19 cellular contexts compared by ENCODE assay signal in genomic region chr10:78298835-78299234, GRCh38.
DNase-seq lines count a peak whose midpoint lies in the region; ATAC-seq, FAIRE-seq and TF ChIP-seq lines count a peak whose summit lies in the region.
"Had no signal": no experiment of that assay in that cellular context is flagged by ENCODE, and none has a peak within 500 bp of the region (broad histone marks: within the 10 kb centered on the region; RNA-seq: fewer than 3 reads in every experiment).

No MANE protein-coding gene starts in this region.

- no peaks in the 10 kb centered on the region for H3K36me3 ChIP-seq in OCI-LY3 (replicated peaks; ENCODE audit: low read depth, low read length)
- H3K36me3 ChIP-seq in left ventricle myocardium inferior: no peaks in the 10 kb centered on the region

- no peak for ATAC-seq in stimulated activated memory B cell treated with anti-CD40 and anti-IgM and Interleukin-4, amounts not matched to agents 10 μg/mL and 1 μg/mL and 100 μg/mL, for 72 hours
- ATAC-seq in HG03520 (IDR thresholded peaks at IDR 0.05; ENCODE audit: unreplicated experiment): no peak

- no peaks in the 10 kb centered on the region for H4K20me1 ChIP-seq in OCI-LY3 (ENCODE audit: insufficient read depth, low read length)

- H3K27ac ChIP-seq in OCI-LY3 (ENCODE audit: low read length): peak overlapping the region; percentile 98; the same call in 1 of the 2 replicates
- no peak overlapping the region for H3K27ac ChIP-seq in coronary artery
- H3K27ac ChIP-seq in left ventricle myocardium inferior (replicated peaks): no peak overlapping the region
- H3K27ac ChIP-seq: C4-2B, PC-9, RWPE1 had no signal

- H3K27me3 Mint-ChIP-seq in nephron (ENCODE audit: low read depth): peaks cover 5% of the 10 kb centered on the region
- no peaks in the 10 kb centered on the region for H3K27me3 Mint-ChIP-seq in stimulated activated memory B cell treated with anti-CD40 and anti-IgM and Interleukin-4, amounts not matched to agents 10 μg/mL and 1 μg/mL and 100 μg/mL, for 72 hours

- H3K27me3 ChIP-seq in OCI-LY3 (ENCODE audit: low read depth, low read length): no peaks in the 10 kb centered on the region
- no peaks in the 10 kb centered on the region for H3K27me3 ChIP-seq in left ventricle myocardium inferior (ENCODE audit: low read depth)

- H3K9me3 Mint-ChIP-seq in nephron: peaks cover 6% of the 10 kb centered on the region
- no peaks in the 10 kb centered on the region for H3K9me3 Mint-ChIP-seq in stimulated activated memory B cell treated with anti-CD40 and anti-IgM and Interleukin-4, amounts not matched to agents 10 μg/mL and 1 μg/mL and 100 μg/mL, for 72 hours

- H3K4me2 ChIP-seq in OCI-LY3 (ENCODE audit: low read length): no peak overlapping the region
- H3K4me2 ChIP-seq: PC-9 had no signal

- H3K9me3 ChIP-seq in OCI-LY3 (ENCODE audit: insufficient read depth, low read length): no peaks in the 10 kb centered on the region
- H3K9me3 ChIP-seq in left ventricle myocardium inferior (replicated peaks): peaks cover 6% of the 10 kb centered on the region

- TF ChIP-seq CTCF in OCI-LY3 (IDR thresholded peaks at IDR 0.05; ENCODE audit: low read depth, low read length) (no peak), coronary artery (IDR thresholded peaks at IDR 0.05) (no peak), nephron (IDR thresholded peaks at IDR 0.05; ENCODE audit: unreplicated experiment in 3 of 3) (no peak), left ventricle myocardium inferior (IDR thresholded peaks at IDR 0.05; ENCODE audit: borderline replicate concordance) (no peak)

- DNase-seq in coronary artery (ENCODE audit: low spot score) (peak; percentile 69), GM12892 (ENCODE audit: insufficient read length) (no peak), NCI-H146 treated with DMSO at 0.1 percent for 48 hours (lab: John Stamatoyannopoulos, UW; ENCODE audit: unreplicated experiment) (no peak), left ventricle myocardium inferior (no peak)
- DNase-seq: DMS79, IMR-90, NCI-H1436, NCI-H2029, NCI-H345, NCI-H526, PC-9, SIG-M5 had no signal

- no peak for FAIRE-seq in GM12892 (lab: Jason Lieb, UNC)
- FAIRE-seq: H54 had no signal

- peaks cover 53% of the 10 kb centered on the region for H3K4me1 Mint-ChIP-seq in nephron
- H3K4me1 Mint-ChIP-seq in stimulated activated memory B cell treated with anti-CD40 and anti-IgM and Interleukin-4, amounts not matched to agents 10 μg/mL and 1 μg/mL and 100 μg/mL, for 72 hours: peaks cover 50% of the 10 kb centered on the region

- H3K79me2 ChIP-seq in OCI-LY3 (ENCODE audit: low read length): no peaks in the 10 kb centered on the region

- H3K4me3 ChIP-seq in OCI-LY3 (ENCODE audit: low read length): no peak overlapping the region
- H3K4me3 ChIP-seq in coronary artery: no peak overlapping the region
- H3K4me3 ChIP-seq in left ventricle myocardium inferior: no peak overlapping the region
- H3K4me3 ChIP-seq: PC-9 had no signal

- H3K36me3 Mint-ChIP-seq in nephron (ENCODE audit: low read depth): peaks cover 3% of the 10 kb centered on the region
- no peaks in the 10 kb centered on the region for H3K36me3 Mint-ChIP-seq in stimulated activated memory B cell treated with anti-CD40 and anti-IgM and Interleukin-4, amounts not matched to agents 10 μg/mL and 1 μg/mL and 100 μg/mL, for 72 hours

- no peak overlapping the region for H3K9ac ChIP-seq in OCI-LY3 (ENCODE audit: low read length)

- no peak for TF ChIP-seq POLR2A in GM12892 (IDR thresholded peaks at IDR 0.05; ENCODE audit: low read depth, low read length)

- intact Hi-C loops in left ventricle myocardium inferior (cut with micrococcal nuclease): no loop called here

- H3K27ac Mint-ChIP-seq in nephron: peak overlapping the region in 2 of 3 experiments; percentile 27 to 49
- peak overlapping the region; percentile 83 for H3K27ac Mint-ChIP-seq in stimulated activated memory B cell treated with anti-CD40 and anti-IgM and Interleukin-4, amounts not matched to agents 10 μg/mL and 1 μg/mL and 100 μg/mL, for 72 hours

- no peak overlapping the region for H3K4me3 Mint-ChIP-seq in nephron
- no peak overlapping the region for H3K4me3 Mint-ChIP-seq in stimulated activated memory B cell treated with anti-CD40 and anti-IgM and Interleukin-4, amounts not matched to agents 10 μg/mL and 1 μg/mL and 100 μg/mL, for 72 hours

- H2AFZ ChIP-seq in OCI-LY3 (ENCODE audit: low read depth, low read length): no peak overlapping the region
- H2AFZ ChIP-seq: PC-9 had no signal

- H3K4me1 ChIP-seq in OCI-LY3 (ENCODE audit: low read length): peaks cover 73% of the 10 kb centered on the region
- H3K4me1 ChIP-seq in left ventricle myocardium inferior: peaks cover 14% of the 10 kb centered on the region
